Comparison of ENCODE assay signal across 8 cellular contexts in the genomic region with DNA sequence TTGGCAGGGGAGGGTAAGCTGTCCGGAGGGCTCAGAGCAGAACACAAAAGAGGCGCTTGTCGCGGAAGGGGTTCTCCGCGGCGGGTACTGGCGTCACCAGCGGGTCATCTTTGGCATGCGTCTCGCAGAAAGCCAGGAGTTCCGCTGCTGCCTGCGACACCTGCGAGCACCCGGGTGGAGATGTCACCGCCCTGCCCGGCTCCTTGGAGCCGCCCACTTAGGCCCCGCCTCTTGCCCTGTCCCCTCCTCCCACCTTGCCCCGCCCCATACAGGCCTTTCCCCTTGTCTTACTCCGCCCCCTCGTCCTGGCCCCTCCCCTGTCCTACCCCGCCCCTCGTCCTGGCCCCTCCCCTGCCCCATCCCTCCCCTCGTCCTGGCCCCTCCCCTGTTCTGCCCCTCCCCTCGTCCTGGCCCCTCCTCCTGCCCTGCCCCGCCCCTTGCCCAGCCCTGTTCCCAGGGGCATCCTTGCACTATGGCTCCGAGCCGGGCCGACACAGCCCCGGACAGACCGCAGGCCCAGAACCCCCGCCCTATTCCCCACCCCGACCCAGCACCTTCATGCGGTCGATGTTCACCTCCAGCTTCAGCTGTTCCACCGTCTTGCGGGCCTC. TPM values are rescaled to one million over a fixed set of nuclear protein-coding genes. Genes with fewer than 3 reads are reported as not detected.
DNase-seq lines count a peak whose midpoint lies in the region; ATAC-seq lines count a peak whose summit lies in the region.

No MANE protein-coding gene starts in this region.

- peak overlapping the region; percentile 5 to 37 for H3K4me3 ChIP-seq in esophagus (ENCODE audit: low read depth in 1 of 2, low read length in 2 of 2)

- peak overlapping the region in 1 of 2 donors; percentile 5 for H3K27ac ChIP-seq in esophagus (ENCODE audit: low read depth in 2 of 2, low read length in 1 of 2)

- no peaks in the 10 kb centered on the region for H3K9me3 ChIP-seq in esophagus (ENCODE audit: control insufficient read depth in 2 of 2, insufficient read depth in 1 of 2, low read depth in 1 of 2, low read length in 1 of 2)

- peak; percentile 54 for DNase-seq in GM04504 (ENCODE audit: low read depth)
- peak; percentile 24 for DNase-seq in NK-92 treated with Interleukin-12 subunit alpha and Interleukin-12 subunit beta, amount 100 ng/mL, for 24 hours (lab: John Stamatoyannopoulos, UW)
- DNase-seq in activated T-cell treated with anti-CD3 and anti-CD28 coated beads for 4 hours, result peak; percentile 95
- DNase-seq in myocyte (ENCODE audit: low read depth), result peak; percentile 49
- peak; percentile 90 for DNase-seq in stimulated activated CD8-positive, alpha-beta memory T cell treated with anti-CD3 and anti-CD28 coated beads, Interleukin-7, amount 100 ng/mL, for 24 hours (ENCODE audit: low read depth)
- no peak for DNase-seq in NCI-H1694 (lab: John Stamatoyannopoulos, UW)

- H3K36me3 ChIP-seq in esophagus (ENCODE audit: control insufficient read depth in 2 of 2, insufficient read depth in 2 of 2, low read length in 1 of 2), result no peaks in the 10 kb centered on the region

- H3K27me3 ChIP-seq in esophagus (ENCODE audit: control insufficient read depth in 1 of 2, insufficient read depth in 2 of 2, low read length in 2 of 2), result no peaks in the 10 kb centered on the region

- ATAC-seq in HG03175 (IDR thresholded peaks at IDR 0.05; ENCODE audit: unreplicated experiment), result peak; percentile 50

- peaks cover 5 to 14% of the 10 kb centered on the region in 2 donors for H3K4me1 ChIP-seq in esophagus (ENCODE audit: control insufficient read depth in 2 of 2, insufficient read depth in 2 of 2, low read length in 1 of 2)

- 1 to 4% methylated on average over 33 to 38 of the region's 38 CpGs for WGBS in esophagus, 2 donors

RNA-seq across cellular contexts. Expression of a gene that starts 1.9 kb away (rescaled TPM):
- polyA plus RNA-seq in esophagus, result not detected
- total RNA-seq in myocyte, result not detected in 2 replicates
- polyA plus RNA-seq in myocyte (2012), result not detected

RNA-seq across cellular contexts. Expression of a gene that starts 9.3 kb away (rescaled TPM):
- polyA plus RNA-seq in esophagus, result under 1 TPM; 0.47 to 0.86 TPM
- 0.24 TPM in 1 of 2 replicates, not detected in the other for total RNA-seq in myocyte
- 0.09 TPM for polyA plus RNA-seq in myocyte (2012)

RNA-seq across cellular contexts. Expression of a gene that starts 26.8 kb away (rescaled TPM):
- 1 to 10 TPM; 1.1 to 3.2 TPM for polyA plus RNA-seq in esophagus
- total RNA-seq in myocyte, result 3.9 and 5.9 TPM in 2 replicates
- 4.8 TPM for polyA plus RNA-seq in myocyte (2012)

RNA-seq across cellular contexts. Expression of a gene that starts 33.0 kb away (rescaled TPM):
- 10 to 100 TPM; 87.0 to 90.8 TPM for polyA plus RNA-seq in esophagus
- 85.6 and 87.7 TPM in 2 replicates for total RNA-seq in myocyte
- 209 TPM for polyA plus RNA-seq in myocyte (2012)
